Comparison of ENCODE assay signal across 18 cellular contexts in the genomic region with DNA sequence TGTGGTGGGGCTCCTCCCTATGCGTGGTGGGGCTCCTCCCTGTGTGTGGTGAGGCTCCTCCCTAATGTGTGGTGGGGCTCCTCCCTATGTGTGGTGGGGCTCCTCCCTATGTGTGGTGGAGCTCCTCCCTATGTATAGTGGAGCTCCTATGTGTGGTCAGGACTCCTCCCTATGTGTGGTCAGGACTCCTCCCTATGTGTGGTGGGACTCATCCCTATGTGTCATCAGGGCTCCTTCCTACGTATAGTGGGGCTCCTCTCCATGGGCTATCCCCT. TPM values are rescaled to one million over a fixed set of nuclear protein-coding genes. Genes with fewer than 3 reads are reported as not detected.
DNase-seq lines count a peak whose midpoint lies in the region; ATAC-seq and TF ChIP-seq lines count a peak whose summit lies in the region.
"Had no signal": no experiment of that assay in that cellular context is flagged by ENCODE, and none has a peak within 500 bp of the region (broad histone marks: within the 10 kb centered on the region; RNA-seq: fewer than 3 reads in every experiment).

No MANE protein-coding gene starts in this region.

- CTCF ChIA-PET in HEK293 (lab: Yijun Ruan, JAX) = no interaction called here
- CTCF ChIA-PET in activated CD8-positive, alpha-beta memory T cell treated with anti-CD3 and anti-CD28 coated beads, Interleukin-2, amount 10 ng/mL, durations not matched to agents 7 days and 5 days (lab: Charles Lee) = no interaction called here

- no peak for ATAC-seq in effector memory CD8-positive, alpha-beta T cell (replicated peaks)
- peak; percentile 25 for ATAC-seq in upper lobe of right lung
- no peak for ATAC-seq in GM18868 (IDR thresholded peaks at IDR 0.05; ENCODE audit: unreplicated experiment)
- ATAC-seq in activated CD8-positive, alpha-beta memory T cell treated with anti-CD3 and anti-CD28 coated beads, Interleukin-2, amount 10 ng/mL, durations not matched to agents 7 days and 5 days = no peak
- ATAC-seq: A549; CD8-positive, alpha-beta T cell had no signal

- POLR2A ChIA-PET in HEK293 (lab: Yijun Ruan, JAX) = no interaction called here

- H3K27ac ChIP-seq in HEK293 (ENCODE audit: extremely low read depth, low read depth, low read length) (no peak overlapping the region), upper lobe of right lung (no peak overlapping the region)
- H3K27ac ChIP-seq: A549 had no signal

- peak overlapping the region; percentile 69 to 75 for H3K27ac Mint-ChIP-seq in effector memory CD8-positive, alpha-beta T cell
- no peak overlapping the region for H3K27ac Mint-ChIP-seq in activated CD8-positive, alpha-beta memory T cell treated with anti-CD3 and anti-CD28 coated beads, Interleukin-2, amount 10 ng/mL, durations not matched to agents 7 days and 5 days
- H3K27ac Mint-ChIP-seq: CD14-positive monocyte; CD8-positive, alpha-beta T cell had no signal

- intact Hi-C loops in upper lobe of right lung (cut with DNase I) = no loop called here

- H3K4me3 ChIP-seq in HEK293 (ENCODE audit: low read depth, low read length) (no peak overlapping the region), upper lobe of right lung (no peak overlapping the region)
- H3K4me3 ChIP-seq: A549 had no signal

- H3K9me3 ChIP-seq in HEK293 (ENCODE audit: control insufficient read depth, insufficient read depth, low read depth, low read length) (no peaks in the 10 kb centered on the region), upper lobe of right lung (no peaks in the 10 kb centered on the region)
- H3K9me3 ChIP-seq: BE2C had no signal

- H3K4me1 Mint-ChIP-seq in effector memory CD8-positive, alpha-beta T cell (ENCODE audit: low read depth in 2 of 2) = peaks cover 0 to 5% of the 10 kb centered on the region in 2 donors
- H3K4me1 Mint-ChIP-seq in activated CD8-positive, alpha-beta memory T cell treated with anti-CD3 and anti-CD28 coated beads, Interleukin-2, amount 10 ng/mL, durations not matched to agents 7 days and 5 days = no peaks in the 10 kb centered on the region
- H3K4me1 Mint-ChIP-seq: CD14-positive monocyte, IgD-negative memory B cell had no signal

- no peak for TF ChIP-seq CTCF in HEK293 (tag by site-specific recombination; IDR thresholded peaks at IDR 0.05)
- TF ChIP-seq CTCF in upper lobe of right lung (IDR thresholded peaks at IDR 0.05) = no peak

- no peak overlapping the region for H3K4me3 Mint-ChIP-seq in effector memory CD8-positive, alpha-beta T cell
- H3K4me3 Mint-ChIP-seq in activated CD8-positive, alpha-beta memory T cell treated with anti-CD3 and anti-CD28 coated beads, Interleukin-2, amount 10 ng/mL, durations not matched to agents 7 days and 5 days = no peak overlapping the region
- H3K4me3 Mint-ChIP-seq: CD14-positive monocyte; CD8-positive, alpha-beta T cell; IgD-negative memory B cell had no signal

- no peaks in the 10 kb centered on the region for H3K36me3 Mint-ChIP-seq in effector memory CD8-positive, alpha-beta T cell (ENCODE audit: insufficient read depth)
- no peaks in the 10 kb centered on the region for H3K36me3 Mint-ChIP-seq in activated CD8-positive, alpha-beta memory T cell treated with anti-CD3 and anti-CD28 coated beads, Interleukin-2, amount 10 ng/mL, durations not matched to agents 7 days and 5 days
- H3K36me3 Mint-ChIP-seq: CD14-positive monocyte; CD8-positive, alpha-beta T cell had no signal

- peaks cover 5% of the 10 kb centered on the region for H3K27me3 ChIP-seq in upper lobe of right lung
- H3K27me3 ChIP-seq: BE2C had no signal

- H3K36me3 ChIP-seq in HEK293 (ENCODE audit: control insufficient read depth in 2 of 2, insufficient read depth in 1 of 2, low read length in 2 of 2) = no peaks in the 10 kb centered on the region
- H3K36me3 ChIP-seq in upper lobe of right lung = no peaks in the 10 kb centered on the region
- H3K36me3 ChIP-seq: BE2C had no signal

- DNase-seq in RPMI7951 (ENCODE audit: low read depth) = peak; percentile 29
- DNase-seq in effector memory CD8-positive, alpha-beta T cell = no peak
- DNase-seq in upper lobe of right lung = no peak
- no peak for DNase-seq in activated CD8-positive, alpha-beta memory T cell treated with anti-CD3 and anti-CD28 coated beads, Interleukin-2, amount 10 ng/mL, durations not matched to agents 7 days and 5 days
- no peak for DNase-seq in NCI-H2107 (lab: John Stamatoyannopoulos, UW)
- DNase-seq: BE2C; CD8-positive, alpha-beta T cell; COR-L47; DND-41; GDM1; HCEC 1CT had no signal

- H3K9me3 Mint-ChIP-seq in effector memory CD8-positive, alpha-beta T cell = peaks cover 5 to 8% of the 10 kb centered on the region in 2 donors
- H3K9me3 Mint-ChIP-seq in activated CD8-positive, alpha-beta memory T cell treated with anti-CD3 and anti-CD28 coated beads, Interleukin-2, amount 10 ng/mL, durations not matched to agents 7 days and 5 days (ENCODE audit: low read depth) = no peaks in the 10 kb centered on the region

- peaks cover 0 to 2% of the 10 kb centered on the region in 2 donors for H3K27me3 Mint-ChIP-seq in effector memory CD8-positive, alpha-beta T cell
- peaks cover 9% of the 10 kb centered on the region for H3K27me3 Mint-ChIP-seq in activated CD8-positive, alpha-beta memory T cell treated with anti-CD3 and anti-CD28 coated beads, Interleukin-2, amount 10 ng/mL, durations not matched to agents 7 days and 5 days

- H3K4me1 ChIP-seq in HEK293 (ENCODE audit: control insufficient read depth, insufficient read depth, low read length) (no peaks in the 10 kb centered on the region), upper lobe of right lung (no peaks in the 10 kb centered on the region)
- H3K4me1 ChIP-seq: A549, BE2C had no signal

TF ChIP-seq in HEK293, 187 proteins besides CTCF, POLR2A, EP300 and RAD21:
- TF ChIP-seq KLF1 (tag by site-specific recombination; IDR thresholded peaks at IDR 0.05) = peak; percentile 36
- no peak for TF ChIP-seq ZNF549 (tag by site-specific recombination; IDR thresholded peaks at IDR 0.05)

RNA-seq across cellular contexts. Expression of gene PRSS38, which starts 29.6 kb away (rescaled TPM):
- total RNA-seq in RPMI7951 (2014; rRNA removed; shearing (Covaris generic)) = 0.20 TPM in 1 of 2 replicates, not detected in the other
- total RNA-seq in upper lobe of right lung = not detected
- not detected for total RNA-seq in activated CD8-positive, alpha-beta memory T cell treated with anti-CD3 and anti-CD28 coated beads, Interleukin-2, amount 10 ng/mL, durations not matched to agents 7 days and 5 days
- total RNA-seq: CD8-positive, alpha-beta T cell; H4; HT-29 had no signal
